Comparison of ENCODE assay signal across 1 cellular context in genomic region chr14:104651876-104652260, GRCh38.
TF ChIP-seq lines count a peak whose summit lies in the region.

No MANE protein-coding gene starts in this region.

TF ChIP-seq in WTC11, 78 proteins besides CTCF, POLR2A, EP300 and RAD21:
- no peak for TF ChIP-seq GABPB1 (CRISPR knock-in tag; IDR thresholded peaks at IDR 0.05)
- TF ChIP-seq AFF4 (CRISPR knock-in tag; IDR thresholded peaks at IDR 0.05; ENCODE audit: borderline replicate concordance): no peak
- no peak for TF ChIP-seq PRRX2 (CRISPR knock-in tag; IDR thresholded peaks at IDR 0.05)
- no peak for TF ChIP-seq NFYB (CRISPR knock-in tag; conservative IDR thresholded peaks at IDR 0.05; ENCODE audit: low read depth)
- TF ChIP-seq ETV6 (CRISPR knock-in tag; IDR thresholded peaks at IDR 0.05): no peak
- TF ChIP-seq USF2 (CRISPR knock-in tag; IDR thresholded peaks at IDR 0.05): peak; percentile 70
- no peak for TF ChIP-seq NR3C1 (CRISPR knock-in tag; conservative IDR thresholded peaks at IDR 0.05; ENCODE audit: low read depth)
- no peak for TF ChIP-seq ZNF281 (CRISPR knock-in tag; IDR thresholded peaks at IDR 0.05)
- TF ChIP-seq USF1 (CRISPR knock-in tag; IDR thresholded peaks at IDR 0.05): peak; percentile 67; the same call in 1 of the 2 replicates
- peak; percentile 84 for TF ChIP-seq MAX (CRISPR knock-in tag; IDR thresholded peaks at IDR 0.05)
- no peak for TF ChIP-seq NFE2L1 (CRISPR knock-in tag; IDR thresholded peaks at IDR 0.05)
- TF ChIP-seq ZNF425 (CRISPR knock-in tag; conservative IDR thresholded peaks at IDR 0.05): no peak
- no peak for TF ChIP-seq ZNF219 (CRISPR knock-in tag; IDR thresholded peaks at IDR 0.05; ENCODE audit: borderline replicate concordance)
- TF ChIP-seq NFATC4 (CRISPR knock-in tag; IDR thresholded peaks at IDR 0.05): no peak
- TF ChIP-seq NR2C2 (CRISPR knock-in tag; IDR thresholded peaks at IDR 0.05): no peak
